Comparison of ENCODE assay signal across 1 cellular context in the genomic region with DNA sequence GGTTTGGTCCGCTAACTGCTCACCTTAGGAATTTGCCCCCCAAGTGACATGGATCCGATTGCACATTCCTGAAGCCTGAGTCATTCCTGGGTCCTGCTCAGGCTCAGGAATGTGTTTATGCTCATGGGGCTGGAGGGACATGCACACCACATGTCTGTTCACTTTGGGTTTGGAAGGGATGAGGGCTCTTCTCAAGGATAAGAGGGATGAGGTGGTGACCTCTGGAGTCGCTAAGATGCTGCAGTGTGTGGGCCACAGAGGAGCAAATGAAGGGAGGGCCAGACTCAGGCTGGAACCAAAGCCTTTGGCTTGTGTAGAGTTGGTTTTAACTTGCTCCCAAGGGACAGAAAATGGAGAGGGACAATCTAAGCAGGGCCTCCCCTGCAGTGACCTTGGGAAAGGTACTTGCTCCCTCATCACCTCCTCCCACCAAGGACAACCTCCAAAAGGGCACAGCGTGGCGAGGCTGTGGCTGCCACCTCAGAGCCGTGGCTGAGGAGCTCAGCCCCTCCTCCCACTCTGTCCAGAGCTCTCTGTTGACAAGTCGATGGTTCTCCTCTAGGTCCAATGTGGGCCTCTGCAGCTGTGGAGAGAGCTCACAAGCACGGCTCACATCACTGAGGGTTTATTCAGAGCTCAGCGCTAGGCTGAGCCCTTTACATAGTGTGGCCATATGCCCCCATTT.
TF ChIP-seq lines count a peak whose summit lies in the region.

No MANE protein-coding gene starts in this region.

TF ChIP-seq in K562, 482 proteins besides CTCF, POLR2A, EP300 and RAD21 (continued from another document):
- TF ChIP-seq JUN (IDR thresholded peaks at IDR 0.05; ENCODE audit: borderline replicate concordance, low read depth, low read length) (0 out of 2 replicates have a peak, but pooled peaks have one; percentile 31), JUN (CRISPR knock-in tag; IDR thresholded peaks at IDR 0.05; ENCODE audit: borderline replicate concordance) (no peak), CREM (IDR thresholded peaks at IDR 0.05; ENCODE audit: low read depth) (0 out of 2 replicates have a peak, but pooled peaks have one; percentile 12), KDM1A (IDR thresholded peaks at IDR 0.05) (0 out of 4 replicates have a peak, but pooled peaks of 1 of the 2 experiments have one; percentile 1), ATF4 (CRISPR knock-in tag; IDR thresholded peaks at IDR 0.05) (no peak), POLR2H (tag; IDR thresholded peaks at IDR 0.05; ENCODE audit: low read depth) (no peak), ZNF184 (CRISPR knock-in tag; IDR thresholded peaks at IDR 0.05) (no peak), KLF1 (tag; IDR thresholded peaks at IDR 0.05) (no peak), FOSL1 (tag; conservative IDR thresholded peaks at IDR 0.05) (peak; percentile 74), TAF9B (IDR thresholded peaks at IDR 0.05; ENCODE audit: partially characterized antibody) (no peak), ZNF449 (CRISPR knock-in tag; IDR thresholded peaks at IDR 0.05) (no peak), ETV6 (IDR thresholded peaks at IDR 0.05; ENCODE audit: borderline replicate concordance in 1 of 2, low read depth in 2 of 2, low read length in 1 of 2) (no peak), ETV6 (CRISPR knock-in tag; IDR thresholded peaks at IDR 0.05; ENCODE audit: borderline replicate concordance) (no peak), BRD4 (IDR thresholded peaks at IDR 0.05) (no peak), YY1 (IDR thresholded peaks at IDR 0.05; ENCODE audit: borderline replicate concordance in 1 of 3, control insufficient read depth in 1 of 3, extremely low read depth in 1 of 3, insufficient read depth in 3 of 3, insufficient read length in 1 of 3, insufficient replicate concordance in 2 of 3, low read depth in 1 of 3, low read length in 2 of 3) (no peak), SIRT6 (IDR thresholded peaks at IDR 0.05; ENCODE audit: low read depth, low read length) (no peak), ZNF121 (CRISPR knock-in tag; conservative IDR thresholded peaks at IDR 0.05) (no peak), POU5F1 (IDR thresholded peaks at IDR 0.05; ENCODE audit: borderline replicate concordance, low read depth, low read length, partially characterized antibody) (no peak), ZSCAN32 (CRISPR knock-in tag; IDR thresholded peaks at IDR 0.05) (no peak), TRIM24 (IDR thresholded peaks at IDR 0.05) (no peak), MITF (IDR thresholded peaks at IDR 0.05) (no peak), ZNF696 (CRISPR knock-in tag; conservative IDR thresholded peaks at IDR 0.05) (no peak), SMARCC2 (IDR thresholded peaks at IDR 0.05; ENCODE audit: low read depth) (no peak), TOE1 (IDR thresholded peaks at IDR 0.05; ENCODE audit: borderline replicate concordance) (no peak), TOE1 (CRISPR knock-in tag; IDR thresholded peaks at IDR 0.05; ENCODE audit: borderline replicate concordance, low read depth) (no peak), TEAD4 (IDR thresholded peaks at IDR 0.05; ENCODE audit: low read length) (peak; percentile 44; the same call in 1 of the 2 replicates), TEAD4 (CRISPR knock-in tag; IDR thresholded peaks at IDR 0.05; ENCODE audit: borderline replicate concordance) (no peak), TEAD2 (tag; IDR thresholded peaks at IDR 0.05) (peak; percentile 54; the same call in 1 of the 2 replicates), JUND (IDR thresholded peaks at IDR 0.05; ENCODE audit: borderline replicate concordance, low read depth, low read length) (peak; percentile 70), JUND (tag; IDR thresholded peaks at IDR 0.05; ENCODE audit: borderline replicate concordance, low read depth, low read length) (peak; percentile 78; the same call in 1 of the 3 replicates), STAT6 (CRISPR knock-in tag; IDR thresholded peaks at IDR 0.05) (no peak), GMEB1 (CRISPR knock-in tag; IDR thresholded peaks at IDR 0.05) (no peak), SOX6 (IDR thresholded peaks at IDR 0.05) (no peak), SPI1 (IDR thresholded peaks at IDR 0.05; ENCODE audit: borderline replicate concordance, low read depth, low read length) (no peak), ZNF134 (CRISPR knock-in tag; conservative IDR thresholded peaks at IDR 0.05) (no peak), ILF3 (IDR thresholded peaks at IDR 0.05; ENCODE audit: borderline replicate concordance) (no peak), MTA3 (IDR thresholded peaks at IDR 0.05; ENCODE audit: borderline replicate concordance) (no peak), TEAD1 (CRISPR knock-in tag; IDR thresholded peaks at IDR 0.05) (peak in 1 of 2 experiments; percentile 82; a peak in 1 of 4 replicates), ZNF311 (CRISPR knock-in tag; IDR thresholded peaks at IDR 0.05) (no peak), ZNF780A (CRISPR knock-in tag; IDR thresholded peaks at IDR 0.05) (no peak)
- TF ChIP-seq, protein P1, sequence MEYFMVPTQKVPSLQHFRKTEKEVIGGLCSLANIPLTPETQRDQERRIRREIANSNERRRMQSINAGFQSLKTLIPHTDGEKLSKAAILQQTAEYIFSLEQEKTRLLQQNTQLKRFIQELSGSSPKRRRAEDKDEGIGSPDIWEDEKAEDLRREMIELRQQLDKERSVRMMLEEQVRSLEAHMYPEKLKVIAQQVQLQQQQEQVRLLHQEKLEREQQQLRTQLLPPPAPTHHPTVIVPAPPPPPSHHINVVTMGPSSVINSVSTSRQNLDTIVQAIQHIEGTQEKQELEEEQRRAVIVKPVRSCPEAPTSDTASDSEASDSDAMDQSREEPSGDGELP (CRISPR knock-in tag; IDR thresholded peaks at IDR 0.05; ENCODE audit: borderline replicate concordance), result no peak
- TF ChIP-seq, protein P2, sequence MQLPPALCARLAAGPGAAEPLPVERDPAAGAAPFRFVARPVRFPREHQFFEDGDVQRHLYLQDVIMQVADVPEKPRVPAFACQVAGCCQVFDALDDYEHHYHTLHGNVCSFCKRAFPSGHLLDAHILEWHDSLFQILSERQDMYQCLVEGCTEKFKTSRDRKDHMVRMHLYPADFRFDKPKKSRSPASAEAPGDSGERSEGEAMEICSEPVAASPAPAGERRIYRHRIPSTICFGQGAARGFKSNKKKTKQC (CRISPR knock-in tag; IDR thresholded peaks at IDR 0.05), result 0 out of 2 replicates have a peak, but pooled peaks have one; percentile 37
- TF ChIP-seq, protein P3, sequence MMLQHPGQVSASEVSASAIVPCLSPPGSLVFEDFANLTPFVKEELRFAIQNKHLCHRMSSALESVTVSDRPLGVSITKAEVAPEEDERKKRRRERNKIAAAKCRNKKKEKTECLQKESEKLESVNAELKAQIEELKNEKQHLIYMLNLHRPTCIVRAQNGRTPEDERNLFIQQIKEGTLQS (IDR thresholded peaks at IDR 0.05), result peak; percentile 79
- TF ChIP-seq, protein P3 (CRISPR knock-in tag; conservative IDR thresholded peaks at IDR 0.05), result no peak
